ENCODE assay signal across 1 cellular context in the genomic region with DNA sequence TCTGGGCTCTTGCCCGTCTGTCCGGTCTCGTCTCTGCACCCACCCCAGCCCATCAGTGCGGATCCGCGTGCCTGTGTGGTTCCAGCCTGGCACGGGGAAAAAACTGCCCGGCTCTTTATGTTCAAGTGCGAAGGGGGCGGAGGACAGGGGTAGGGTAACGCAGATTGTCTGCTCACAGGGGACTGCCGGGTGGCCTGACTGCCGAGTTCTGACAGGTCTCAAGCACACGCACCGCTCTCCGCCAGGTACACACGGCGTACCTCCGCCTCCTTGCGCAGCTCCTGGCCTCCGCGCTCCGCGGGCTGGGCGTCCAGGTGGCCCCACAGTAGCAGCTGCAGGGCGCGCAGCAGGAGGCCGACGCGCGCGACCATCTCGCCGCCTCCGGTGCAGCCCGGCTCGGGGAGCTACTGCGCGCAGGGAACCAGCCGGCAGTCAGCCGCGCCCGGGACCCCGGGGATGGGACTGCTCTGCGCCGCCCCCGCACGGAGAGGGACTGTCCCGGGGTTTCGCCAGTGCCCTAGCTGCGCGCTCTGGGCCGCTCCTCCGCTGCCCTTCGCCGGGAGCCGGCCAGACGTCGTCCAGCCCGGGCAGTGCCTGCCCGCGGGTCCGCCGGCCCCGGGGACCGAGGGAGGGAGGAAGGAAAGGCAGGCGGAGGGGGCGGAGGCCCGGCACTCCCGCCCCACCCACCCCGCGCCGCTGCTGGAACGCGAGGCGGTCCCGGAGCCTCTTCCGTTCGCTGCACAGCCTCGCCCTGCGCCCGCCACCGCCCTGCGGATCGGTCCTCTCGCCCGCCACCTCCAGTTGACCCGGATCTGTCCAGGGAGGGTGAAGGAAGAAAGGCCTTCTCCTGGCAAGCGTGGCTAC.
TF ChIP-seq lines count a peak whose summit lies in the region.

A gene with protein sequence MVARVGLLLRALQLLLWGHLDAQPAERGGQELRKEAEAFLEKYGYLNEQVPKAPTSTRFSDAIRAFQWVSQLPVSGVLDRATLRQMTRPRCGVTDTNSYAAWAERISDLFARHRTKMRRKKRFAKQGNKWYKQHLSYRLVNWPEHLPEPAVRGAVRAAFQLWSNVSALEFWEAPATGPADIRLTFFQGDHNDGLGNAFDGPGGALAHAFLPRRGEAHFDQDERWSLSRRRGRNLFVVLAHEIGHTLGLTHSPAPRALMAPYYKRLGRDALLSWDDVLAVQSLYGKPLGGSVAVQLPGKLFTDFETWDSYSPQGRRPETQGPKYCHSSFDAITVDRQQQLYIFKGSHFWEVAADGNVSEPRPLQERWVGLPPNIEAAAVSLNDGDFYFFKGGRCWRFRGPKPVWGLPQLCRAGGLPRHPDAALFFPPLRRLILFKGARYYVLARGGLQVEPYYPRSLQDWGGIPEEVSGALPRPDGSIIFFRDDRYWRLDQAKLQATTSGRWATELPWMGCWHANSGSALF (minus strand): TSS at position 635 of the 864 bp plus-strand sequence. CDS start 264 bp downstream, at position 371.

TF ChIP-seq in HEK293, 187 proteins besides CTCF, POLR2A, EP300 and RAD21 (continued from another document and continues in another):
- TF ChIP-seq, protein P1, sequence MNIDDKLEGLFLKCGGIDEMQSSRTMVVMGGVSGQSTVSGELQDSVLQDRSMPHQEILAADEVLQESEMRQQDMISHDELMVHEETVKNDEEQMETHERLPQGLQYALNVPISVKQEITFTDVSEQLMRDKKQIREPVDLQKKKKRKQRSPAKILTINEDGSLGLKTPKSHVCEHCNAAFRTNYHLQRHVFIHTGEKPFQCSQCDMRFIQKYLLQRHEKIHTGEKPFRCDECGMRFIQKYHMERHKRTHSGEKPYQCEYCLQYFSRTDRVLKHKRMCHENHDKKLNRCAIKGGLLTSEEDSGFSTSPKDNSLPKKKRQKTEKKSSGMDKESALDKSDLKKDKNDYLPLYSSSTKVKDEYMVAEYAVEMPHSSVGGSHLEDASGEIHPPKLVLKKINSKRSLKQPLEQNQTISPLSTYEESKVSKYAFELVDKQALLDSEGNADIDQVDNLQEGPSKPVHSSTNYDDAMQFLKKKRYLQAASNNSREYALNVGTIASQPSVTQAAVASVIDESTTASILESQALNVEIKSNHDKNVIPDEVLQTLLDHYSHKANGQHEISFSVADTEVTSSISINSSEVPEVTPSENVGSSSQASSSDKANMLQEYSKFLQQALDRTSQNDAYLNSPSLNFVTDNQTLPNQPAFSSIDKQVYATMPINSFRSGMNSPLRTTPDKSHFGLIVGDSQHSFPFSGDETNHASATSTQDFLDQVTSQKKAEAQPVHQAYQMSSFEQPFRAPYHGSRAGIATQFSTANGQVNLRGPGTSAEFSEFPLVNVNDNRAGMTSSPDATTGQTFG (tag by site-specific recombination; IDR thresholded peaks at IDR 0.05; ENCODE audit: borderline replicate concordance), result no peak
- TF ChIP-seq TCF7L2 (IDR thresholded peaks at IDR 0.05; ENCODE audit: borderline replicate concordance, low read depth, low read length), result no peak
- no peak for TF ChIP-seq ZNF830 (tag by site-specific recombination; IDR thresholded peaks at IDR 0.05; ENCODE audit: low read depth)
- TF ChIP-seq, protein P2, sequence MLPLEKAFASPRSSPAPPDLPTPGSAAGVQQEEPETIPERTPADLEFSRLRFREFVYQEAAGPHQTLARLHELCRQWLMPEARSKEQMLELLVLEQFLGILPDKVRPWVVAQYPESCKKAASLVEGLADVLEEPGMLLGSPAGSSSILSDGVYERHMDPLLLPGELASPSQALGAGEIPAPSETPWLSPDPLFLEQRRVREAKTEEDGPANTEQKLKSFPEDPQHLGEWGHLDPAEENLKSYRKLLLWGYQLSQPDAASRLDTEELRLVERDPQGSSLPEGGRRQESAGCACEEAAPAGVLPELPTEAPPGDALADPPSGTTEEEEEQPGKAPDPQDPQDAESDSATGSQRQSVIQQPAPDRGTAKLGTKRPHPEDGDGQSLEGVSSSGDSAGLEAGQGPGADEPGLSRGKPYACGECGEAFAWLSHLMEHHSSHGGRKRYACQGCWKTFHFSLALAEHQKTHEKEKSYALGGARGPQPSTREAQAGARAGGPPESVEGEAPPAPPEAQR (tag by site-specific recombination; IDR thresholded peaks at IDR 0.05), result no peak
- peak; percentile 44 for TF ChIP-seq ZNF335 (tag by site-specific recombination; conservative IDR thresholded peaks at IDR 0.05)
- TF ChIP-seq HOXD13 (CRISPR knock-in tag; IDR thresholded peaks at IDR 0.05; ENCODE audit: borderline replicate concordance), result no peak
- no peak for TF ChIP-seq ZNF529 (tag by site-specific recombination; IDR thresholded peaks at IDR 0.05; ENCODE audit: insufficient replicate concordance)
- TF ChIP-seq ZNF629 (tag by site-specific recombination; IDR thresholded peaks at IDR 0.05), result no peak
- 0 out of 2 replicates have a peak, but pooled peaks have one; percentile 18 for TF ChIP-seq ZNF391 (tag by site-specific recombination; IDR thresholded peaks at IDR 0.05; ENCODE audit: borderline replicate concordance, low read depth)
- TF ChIP-seq ZNF146 (tag by site-specific recombination; IDR thresholded peaks at IDR 0.05), result no peak
- TF ChIP-seq ZNF521 (tag by site-specific recombination; IDR thresholded peaks at IDR 0.05), result no peak
- TF ChIP-seq ZSCAN30 (tag by site-specific recombination; IDR thresholded peaks at IDR 0.05), result peak; percentile 62; the same call in 1 of the 2 replicates
- TF ChIP-seq ZNF121 (tag by site-specific recombination; IDR thresholded peaks at IDR 0.05), result no peak
- TF ChIP-seq, protein P3, sequence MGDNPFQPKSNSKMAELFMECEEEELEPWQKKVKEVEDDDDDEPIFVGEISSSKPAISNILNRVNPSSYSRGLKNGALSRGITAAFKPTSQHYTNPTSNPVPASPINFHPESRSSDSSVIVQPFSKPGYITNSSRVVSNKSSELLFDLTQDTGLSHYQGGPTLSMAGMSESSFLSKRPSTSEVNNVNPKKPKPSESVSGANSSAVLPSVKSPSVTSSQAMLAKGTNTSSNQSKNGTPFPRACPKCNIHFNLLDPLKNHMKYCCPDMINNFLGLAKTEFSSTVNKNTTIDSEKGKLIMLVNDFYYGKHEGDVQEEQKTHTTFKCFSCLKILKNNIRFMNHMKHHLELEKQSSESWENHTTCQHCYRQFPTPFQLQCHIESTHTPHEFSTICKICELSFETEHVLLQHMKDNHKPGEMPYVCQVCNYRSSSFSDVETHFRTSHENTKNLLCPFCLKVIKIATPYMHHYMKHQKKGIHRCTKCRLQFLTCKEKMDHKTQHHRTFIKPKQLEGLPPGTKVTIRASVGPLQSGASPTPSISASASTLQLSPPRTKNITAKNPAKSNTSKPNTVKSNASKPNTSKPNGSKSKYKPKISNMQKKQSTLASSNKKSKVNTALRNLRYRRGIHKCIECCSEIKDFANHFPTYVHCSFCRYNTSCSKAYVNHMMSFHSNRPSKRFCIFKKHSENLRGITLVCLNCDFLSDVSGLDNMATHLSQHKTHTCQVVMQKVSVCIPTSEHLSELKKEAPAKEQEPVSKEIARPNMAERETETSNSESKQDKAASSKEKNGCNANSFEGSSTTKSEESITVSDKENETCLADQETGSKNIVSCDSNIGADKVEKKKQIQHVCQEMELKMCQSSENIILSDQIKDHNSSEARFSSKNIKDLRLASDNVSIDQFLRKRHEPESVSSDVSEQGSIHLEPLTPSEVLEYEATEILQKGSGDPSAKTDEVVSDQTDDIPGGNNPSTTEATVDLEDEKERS (tag by site-specific recombination; IDR thresholded peaks at IDR 0.05), result no peak
- TF ChIP-seq ZNF37A (tag by site-specific recombination; IDR thresholded peaks at IDR 0.05), result no peak
- no peak for TF ChIP-seq WT1 (tag by site-specific recombination; IDR thresholded peaks at IDR 0.05)
- no peak for TF ChIP-seq ZNF670 (tag by site-specific recombination; IDR thresholded peaks at IDR 0.05; ENCODE audit: low read depth)
- TF ChIP-seq, protein P4, sequence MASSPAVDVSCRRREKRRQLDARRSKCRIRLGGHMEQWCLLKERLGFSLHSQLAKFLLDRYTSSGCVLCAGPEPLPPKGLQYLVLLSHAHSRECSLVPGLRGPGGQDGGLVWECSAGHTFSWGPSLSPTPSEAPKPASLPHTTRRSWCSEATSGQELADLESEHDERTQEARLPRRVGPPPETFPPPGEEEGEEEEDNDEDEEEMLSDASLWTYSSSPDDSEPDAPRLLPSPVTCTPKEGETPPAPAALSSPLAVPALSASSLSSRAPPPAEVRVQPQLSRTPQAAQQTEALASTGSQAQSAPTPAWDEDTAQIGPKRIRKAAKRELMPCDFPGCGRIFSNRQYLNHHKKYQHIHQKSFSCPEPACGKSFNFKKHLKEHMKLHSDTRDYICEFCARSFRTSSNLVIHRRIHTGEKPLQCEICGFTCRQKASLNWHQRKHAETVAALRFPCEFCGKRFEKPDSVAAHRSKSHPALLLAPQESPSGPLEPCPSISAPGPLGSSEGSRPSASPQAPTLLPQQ (tag by site-specific recombination; IDR thresholded peaks at IDR 0.05), result peak; percentile 92
- no peak for TF ChIP-seq ZNF433 (tag by site-specific recombination; IDR thresholded peaks at IDR 0.05; ENCODE audit: low read depth)
- TF ChIP-seq ZNF548 (tag by site-specific recombination; IDR thresholded peaks at IDR 0.05), result no peak
- TF ChIP-seq ZNF404 (tag by site-specific recombination; IDR thresholded peaks at IDR 0.05), result no peak
- no peak for TF ChIP-seq ZNF585B (tag by site-specific recombination; IDR thresholded peaks at IDR 0.05)
- no peak for TF ChIP-seq ZNF664 (tag by site-specific recombination; IDR thresholded peaks at IDR 0.05)
- TF ChIP-seq ZNF324 (tag by site-specific recombination; IDR thresholded peaks at IDR 0.05), result no peak
- TF ChIP-seq, protein P5, sequence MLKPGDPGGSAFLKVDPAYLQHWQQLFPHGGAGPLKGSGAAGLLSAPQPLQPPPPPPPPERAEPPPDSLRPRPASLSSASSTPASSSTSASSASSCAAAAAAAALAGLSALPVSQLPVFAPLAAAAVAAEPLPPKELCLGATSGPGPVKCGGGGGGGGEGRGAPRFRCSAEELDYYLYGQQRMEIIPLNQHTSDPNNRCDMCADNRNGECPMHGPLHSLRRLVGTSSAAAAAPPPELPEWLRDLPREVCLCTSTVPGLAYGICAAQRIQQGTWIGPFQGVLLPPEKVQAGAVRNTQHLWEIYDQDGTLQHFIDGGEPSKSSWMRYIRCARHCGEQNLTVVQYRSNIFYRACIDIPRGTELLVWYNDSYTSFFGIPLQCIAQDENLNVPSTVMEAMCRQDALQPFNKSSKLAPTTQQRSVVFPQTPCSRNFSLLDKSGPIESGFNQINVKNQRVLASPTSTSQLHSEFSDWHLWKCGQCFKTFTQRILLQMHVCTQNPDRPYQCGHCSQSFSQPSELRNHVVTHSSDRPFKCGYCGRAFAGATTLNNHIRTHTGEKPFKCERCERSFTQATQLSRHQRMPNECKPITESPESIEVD (tag by site-specific recombination; IDR thresholded peaks at IDR 0.05), result no peak
- TF ChIP-seq ZNF394 (tag by site-specific recombination; IDR thresholded peaks at IDR 0.05; ENCODE audit: borderline replicate concordance), result no peak
- TF ChIP-seq, protein P6, sequence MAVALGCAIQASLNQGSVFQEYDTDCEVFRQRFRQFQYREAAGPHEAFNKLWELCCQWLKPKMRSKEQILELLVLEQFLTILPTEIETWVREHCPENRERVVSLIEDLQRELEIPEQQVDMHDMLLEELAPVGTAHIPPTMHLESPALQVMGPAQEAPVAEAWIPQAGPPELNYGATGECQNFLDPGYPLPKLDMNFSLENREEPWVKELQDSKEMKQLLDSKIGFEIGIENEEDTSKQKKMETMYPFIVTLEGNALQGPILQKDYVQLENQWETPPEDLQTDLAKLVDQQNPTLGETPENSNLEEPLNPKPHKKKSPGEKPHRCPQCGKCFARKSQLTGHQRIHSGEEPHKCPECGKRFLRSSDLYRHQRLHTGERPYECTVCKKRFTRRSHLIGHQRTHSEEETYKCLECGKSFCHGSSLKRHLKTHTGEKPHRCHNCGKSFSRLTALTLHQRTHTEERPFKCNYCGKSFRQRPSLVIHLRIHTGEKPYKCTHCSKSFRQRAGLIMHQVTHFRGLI (tag by site-specific recombination; IDR thresholded peaks at IDR 0.05), result 0 out of 2 replicates have a peak, but pooled peaks have one; percentile 26
- 0 out of 2 replicates have a peak, but pooled peaks have one; percentile 18 for TF ChIP-seq EGR2 (tag by site-specific recombination; IDR thresholded peaks at IDR 0.05; ENCODE audit: low read depth)
- peak; percentile 54; the same call in 1 of the 2 replicates for TF ChIP-seq ZNF10 (tag by site-specific recombination; IDR thresholded peaks at IDR 0.05)
- 0 out of 2 replicates have a peak, but pooled peaks have one; percentile 38 for TF ChIP-seq ZEB2 (tag by site-specific recombination; IDR thresholded peaks at IDR 0.05)
- TF ChIP-seq, protein P7, sequence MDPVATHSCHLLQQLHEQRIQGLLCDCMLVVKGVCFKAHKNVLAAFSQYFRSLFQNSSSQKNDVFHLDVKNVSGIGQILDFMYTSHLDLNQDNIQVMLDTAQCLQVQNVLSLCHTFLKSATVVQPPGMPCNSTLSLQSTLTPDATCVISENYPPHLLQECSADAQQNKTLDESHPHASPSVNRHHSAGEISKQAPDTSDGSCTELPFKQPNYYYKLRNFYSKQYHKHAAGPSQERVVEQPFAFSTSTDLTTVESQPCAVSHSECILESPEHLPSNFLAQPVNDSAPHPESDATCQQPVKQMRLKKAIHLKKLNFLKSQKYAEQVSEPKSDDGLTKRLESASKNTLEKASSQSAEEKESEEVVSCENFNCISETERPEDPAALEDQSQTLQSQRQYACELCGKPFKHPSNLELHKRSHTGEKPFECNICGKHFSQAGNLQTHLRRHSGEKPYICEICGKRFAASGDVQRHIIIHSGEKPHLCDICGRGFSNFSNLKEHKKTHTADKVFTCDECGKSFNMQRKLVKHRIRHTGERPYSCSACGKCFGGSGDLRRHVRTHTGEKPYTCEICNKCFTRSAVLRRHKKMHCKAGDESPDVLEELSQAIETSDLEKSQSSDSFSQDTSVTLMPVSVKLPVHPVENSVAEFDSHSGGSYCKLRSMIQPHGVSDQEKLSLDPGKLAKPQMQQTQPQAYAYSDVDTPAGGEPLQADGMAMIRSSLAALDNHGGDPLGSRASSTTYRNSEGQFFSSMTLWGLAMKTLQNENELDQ (tag by site-specific recombination; IDR thresholded peaks at IDR 0.05; ENCODE audit: low read depth), result no peak
- no peak for TF ChIP-seq ZNF776 (tag by site-specific recombination; IDR thresholded peaks at IDR 0.05; ENCODE audit: borderline replicate concordance)
- no peak for TF ChIP-seq ZNF623 (tag by site-specific recombination; IDR thresholded peaks at IDR 0.05)
- peak; percentile 35; the same call in 1 of the 2 replicates for TF ChIP-seq SP7 (tag by site-specific recombination; IDR thresholded peaks at IDR 0.05)
- peak; percentile 47; the same call in 1 of the 2 replicates for TF ChIP-seq ZNF76 (tag by site-specific recombination; IDR thresholded peaks at IDR 0.05; ENCODE audit: borderline replicate concordance, low read depth)
- no peak for TF ChIP-seq ZSCAN23 (tag by site-specific recombination; IDR thresholded peaks at IDR 0.05)
- TF ChIP-seq ZNF239 (tag by site-specific recombination; IDR thresholded peaks at IDR 0.05), result no peak
- TF ChIP-seq ZNF354C (tag by site-specific recombination; IDR thresholded peaks at IDR 0.05; ENCODE audit: borderline replicate concordance, low read depth), result no peak
- no peak for TF ChIP-seq ZNF558 (tag by site-specific recombination; IDR thresholded peaks at IDR 0.05)
- peak; percentile 56; the same call in 1 of the 2 replicates for TF ChIP-seq KLF1 (tag by site-specific recombination; IDR thresholded peaks at IDR 0.05)
